Comparison of ENCODE assay signal across 14 cellular contexts in the genomic region with DNA sequence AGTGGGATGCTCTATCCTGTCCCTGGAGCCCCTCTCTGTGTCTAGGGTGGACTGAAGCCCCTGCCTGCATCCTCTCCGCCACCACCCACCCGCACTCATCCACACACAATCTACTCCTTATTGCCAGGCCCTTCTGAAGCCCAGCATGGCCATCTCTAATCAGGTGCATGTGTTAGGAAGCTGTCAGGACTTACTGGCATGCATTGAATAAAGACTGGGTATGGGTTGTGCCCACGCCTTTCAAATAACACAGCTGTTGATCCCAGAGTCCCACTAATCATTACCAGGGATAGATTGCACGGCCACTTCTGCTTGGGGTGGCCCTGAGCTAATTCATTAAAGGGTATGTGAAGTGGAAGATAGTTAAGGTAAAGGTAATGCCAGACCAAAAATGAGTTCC.
DNase-seq lines count a peak whose midpoint lies in the region; ATAC-seq and TF ChIP-seq lines count a peak whose summit lies in the region.
"Had no signal": no experiment of that assay in that cellular context is flagged by ENCODE, and none has a peak within 500 bp of the region (broad histone marks: within the 10 kb centered on the region; RNA-seq: fewer than 3 reads in every experiment).

No MANE protein-coding gene starts in this region.

- CTCF ChIA-PET in activated naive CD4-positive, alpha-beta T cell treated with anti-CD3 and anti-CD28 coated beads for 36 hours (lab: Charles Lee): no interaction called here

- H3K9ac ChIP-seq in OCI-LY1 (ENCODE audit: low read length): no peak overlapping the region
- H3K9ac ChIP-seq in endodermal cell (ENCODE audit: extremely low read depth, low read length, poor library complexity, severe bottlenecking): no peak overlapping the region

- no peaks in the 10 kb centered on the region for H3K9me3 ChIP-seq in OCI-LY1 (ENCODE audit: low read length)
- no peaks in the 10 kb centered on the region for H3K9me3 ChIP-seq in endodermal cell (ENCODE audit: control insufficient read depth, low read length)
- H3K9me3 ChIP-seq in vagina: no peaks in the 10 kb centered on the region

- H3K27ac Mint-ChIP-seq in activated naive CD4-positive, alpha-beta T cell treated with anti-CD3 and anti-CD28 coated beads, Interleukin-2, amount 50 U/mL, for 24 hours: peak overlapping the region; percentile 55
- H3K27ac Mint-ChIP-seq in activated naive CD4-positive, alpha-beta T cell treated with anti-CD3 and anti-CD28 coated beads for 36 hours: no peak overlapping the region
- peak overlapping the region; percentile 21 for H3K27ac Mint-ChIP-seq in endodermal cell
- H3K27ac Mint-ChIP-seq: CD8-positive, alpha-beta T cell had no signal

- no peak overlapping the region for H3K4me3 Mint-ChIP-seq in activated naive CD4-positive, alpha-beta T cell treated with anti-CD3 and anti-CD28 coated beads, Interleukin-2, amount 50 U/mL, for 24 hours
- no peak overlapping the region for H3K4me3 Mint-ChIP-seq in activated naive CD4-positive, alpha-beta T cell treated with anti-CD3 and anti-CD28 coated beads for 36 hours
- H3K4me3 Mint-ChIP-seq in endodermal cell: no peak overlapping the region
- H3K4me3 Mint-ChIP-seq: CD8-positive, alpha-beta T cell; H9 had no signal

- no peaks in the 10 kb centered on the region for H3K36me3 Mint-ChIP-seq in activated naive CD4-positive, alpha-beta T cell treated with anti-CD3 and anti-CD28 coated beads, Interleukin-2, amount 50 U/mL, for 24 hours
- H3K36me3 Mint-ChIP-seq in activated naive CD4-positive, alpha-beta T cell treated with anti-CD3 and anti-CD28 coated beads for 36 hours (ENCODE audit: low read depth): no peaks in the 10 kb centered on the region
- peaks cover 36% of the 10 kb centered on the region for H3K36me3 Mint-ChIP-seq in endodermal cell (ENCODE audit: low read depth)
- H3K36me3 Mint-ChIP-seq: CD8-positive, alpha-beta T cell had no signal

- no peak for TF ChIP-seq POLR2A in vagina (IDR thresholded peaks at IDR 0.05)

- ATAC-seq in GM21529 (IDR thresholded peaks at IDR 0.05; ENCODE audit: unreplicated experiment) (no peak), GM21515 (IDR thresholded peaks at IDR 0.05; ENCODE audit: unreplicated experiment) (no peak)
- ATAC-seq: CD8-positive, alpha-beta T cell had no signal

- H3K4me1 Mint-ChIP-seq in activated naive CD4-positive, alpha-beta T cell treated with anti-CD3 and anti-CD28 coated beads, Interleukin-2, amount 50 U/mL, for 24 hours: peaks cover 8% of the 10 kb centered on the region
- peaks cover 15% of the 10 kb centered on the region for H3K4me1 Mint-ChIP-seq in activated naive CD4-positive, alpha-beta T cell treated with anti-CD3 and anti-CD28 coated beads for 36 hours (ENCODE audit: low read depth)
- H3K4me1 Mint-ChIP-seq in endodermal cell: peaks cover 7% of the 10 kb centered on the region

- H4K20me1 ChIP-seq in OCI-LY1 (ENCODE audit: insufficient read depth, low read length): no peaks in the 10 kb centered on the region

- H3K9me2 ChIP-seq in OCI-LY1 (ENCODE audit: low read depth, low read length): no peaks in the 10 kb centered on the region

- no peak for DNase-seq in activated naive CD4-positive, alpha-beta T cell treated with anti-CD3 and anti-CD28 coated beads for 36 hours
- DNase-seq in endodermal cell (no peak), vagina (ENCODE audit: extremely low spot score in 2 of 2) (no peak), COLO668 (lab: John Stamatoyannopoulos, UW; ENCODE audit: unreplicated experiment) (no peak)
- DNase-seq: CD8-positive, alpha-beta T cell; DMS53; GOT3; H9 had no signal

- H2AFZ ChIP-seq in OCI-LY1 (ENCODE audit: low read length): no peak overlapping the region

- 0 out of 2 replicates have a peak, but pooled peaks cover 3% of the 10 kb centered on the region for H3F3A ChIP-seq in OCI-LY1 (ENCODE audit: insufficient read depth, low read length)

- no peaks in the 10 kb centered on the region for H3K79me2 ChIP-seq in OCI-LY1 (ENCODE audit: insufficient read depth, low read length)

- intact Hi-C loops in activated naive CD4-positive, alpha-beta T cell treated with anti-CD3 and anti-CD28 coated beads for 36 hours (cut with micrococcal nuclease): no loop called here
- intact Hi-C loops in vagina (cut with DNase I): no loop called here

- 95% methylated on average over 4 of the region's 4 CpGs; no CpG with 5 or more reads in 1 of the 2 experiments for WGBS in endodermal cell (ENCODE audit: insufficient coverage in 1 of 2, insufficient read length in 1 of 2), 2 experiments

- H3K9me3 Mint-ChIP-seq in activated naive CD4-positive, alpha-beta T cell treated with anti-CD3 and anti-CD28 coated beads, Interleukin-2, amount 50 U/mL, for 24 hours: no peaks in the 10 kb centered on the region
- no peaks in the 10 kb centered on the region for H3K9me3 Mint-ChIP-seq in activated naive CD4-positive, alpha-beta T cell treated with anti-CD3 and anti-CD28 coated beads for 36 hours
- no peaks in the 10 kb centered on the region for H3K9me3 Mint-ChIP-seq in endodermal cell
- H3K9me3 Mint-ChIP-seq: CD14-positive monocyte; CD8-positive, alpha-beta T cell; H9 had no signal

- H3K27me3 ChIP-seq in OCI-LY1 (ENCODE audit: insufficient read depth, low read length) (no peaks in the 10 kb centered on the region), endodermal cell (ENCODE audit: control insufficient read depth, insufficient read depth, low read length, poor library complexity, severe bottlenecking) (no peaks in the 10 kb centered on the region), vagina (no peaks in the 10 kb centered on the region)

- no peaks in the 10 kb centered on the region for H3K27me3 Mint-ChIP-seq in activated naive CD4-positive, alpha-beta T cell treated with anti-CD3 and anti-CD28 coated beads, Interleukin-2, amount 50 U/mL, for 24 hours
- no peaks in the 10 kb centered on the region for H3K27me3 Mint-ChIP-seq in activated naive CD4-positive, alpha-beta T cell treated with anti-CD3 and anti-CD28 coated beads for 36 hours (ENCODE audit: low read depth)
- H3K27me3 Mint-ChIP-seq in endodermal cell (ENCODE audit: insufficient read depth): no peaks in the 10 kb centered on the region

- no peak overlapping the region for H3K4me2 ChIP-seq in OCI-LY1 (ENCODE audit: low read length)

- no peak overlapping the region for H3K4me3 ChIP-seq in OCI-LY1 (ENCODE audit: low read depth, low read length, poor library complexity, severe bottlenecking)
- no peak overlapping the region for H3K4me3 ChIP-seq in endodermal cell (ENCODE audit: low read length)
- no peak overlapping the region for H3K4me3 ChIP-seq in vagina
- H3K4me3 ChIP-seq: GM12878 had no signal

- H3K27ac ChIP-seq in OCI-LY1 (ENCODE audit: low read depth, low read length, poor library complexity, severe bottlenecking): peak overlapping the region; percentile 33
- H3K27ac ChIP-seq in endodermal cell (ENCODE audit: low read depth, low read length): no peak overlapping the region
- H3K27ac ChIP-seq in vagina: peak overlapping the region; percentile 79

- H3K4me1 ChIP-seq in OCI-LY1 (ENCODE audit: insufficient read depth, low read length, severe bottlenecking) (peaks cover 75% of the 10 kb centered on the region), endodermal cell (ENCODE audit: control insufficient read depth, insufficient read depth, low read length) (no peaks in the 10 kb centered on the region), vagina (peaks cover 63% of the 10 kb centered on the region)

- TF ChIP-seq CTCF in OCI-LY1 (IDR thresholded peaks at IDR 0.05; ENCODE audit: low read length) (no peak), endodermal cell (conservative IDR thresholded peaks at IDR 0.05) (no peak), vagina (IDR thresholded peaks at IDR 0.05) (no peak)

- no peaks in the 10 kb centered on the region for H3K36me3 ChIP-seq in OCI-LY1 (ENCODE audit: insufficient read depth, low read length)
- no peaks in the 10 kb centered on the region for H3K36me3 ChIP-seq in endodermal cell (ENCODE audit: control insufficient read depth, insufficient read depth, low read length)
- H3K36me3 ChIP-seq in vagina: no peaks in the 10 kb centered on the region
